6 cellular contexts compared by ENCODE assay signal in the genomic region with DNA sequence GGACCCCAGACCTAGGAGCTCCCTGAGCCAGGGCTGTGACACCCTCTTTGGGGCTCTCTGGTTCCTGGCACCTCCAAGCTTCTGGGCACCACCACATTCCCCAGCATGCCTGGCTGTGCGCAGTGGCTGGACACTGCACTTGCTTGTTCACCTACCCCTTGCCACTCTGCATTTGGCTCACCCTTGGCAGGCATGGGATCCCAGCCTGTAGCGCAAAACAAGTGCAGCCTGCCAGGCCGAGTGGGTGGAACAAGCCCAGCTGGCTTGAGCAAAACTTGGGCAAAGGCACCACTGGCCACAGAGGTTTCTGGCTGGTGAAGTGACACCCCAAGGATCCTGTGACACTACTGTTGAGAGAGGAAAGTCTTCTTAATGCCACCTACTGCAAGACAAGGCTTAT.
"Had no signal": no experiment of that assay in that cellular context is flagged by ENCODE, and none has a peak within 500 bp of the region (broad histone marks: within the 10 kb centered on the region; RNA-seq: fewer than 3 reads in every experiment).

No MANE protein-coding gene starts in this region.

- H3K27ac Mint-ChIP-seq: GM23338, H9, IgD-negative memory B cell had no signal

- H3K4me3 Mint-ChIP-seq: GM23338, H9, IgD-negative memory B cell had no signal

- H3K4me3 ChIP-seq: GM23338 had no signal

- ATAC-seq: GM23338 had no signal

- H3K27ac ChIP-seq: HL-60 had no signal

- DNase-seq: H9, HCEC 1CT, KBM-7 had no signal

- H3K36me3 Mint-ChIP-seq: IgD-negative memory B cell had no signal

- H3K4me1 Mint-ChIP-seq: GM23338, H9, IgD-negative memory B cell had no signal
